In the genomic region with DNA sequence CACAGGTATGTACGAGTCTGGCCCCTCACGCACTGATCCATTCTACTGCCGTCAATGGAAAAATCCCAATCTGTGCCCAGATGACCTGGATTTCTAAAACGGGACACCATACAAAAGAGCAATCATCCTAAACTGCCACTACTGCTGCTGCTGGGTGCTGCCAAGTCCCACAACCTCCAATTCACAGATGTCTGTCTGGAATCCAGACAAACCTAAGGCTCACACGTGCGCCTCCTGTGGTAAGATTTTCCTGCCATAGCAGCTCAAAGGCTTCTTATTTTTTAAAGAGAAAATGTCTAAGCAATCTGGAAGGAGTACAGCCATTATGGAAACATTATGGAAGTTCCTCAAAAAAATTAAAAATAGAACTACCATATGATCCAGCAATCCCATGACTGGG, we compare ENCODE assay signal across 21 cellular contexts.
"Had no signal": no experiment of that assay in that cellular context is flagged by ENCODE, and none has a peak within 500 bp of the region (broad histone marks: within the 10 kb centered on the region; RNA-seq: fewer than 3 reads in every experiment).

No MANE protein-coding gene starts in this region.

- H3K27me3 Mint-ChIP-seq: memory B cell had no signal

- H3K9me3 Mint-ChIP-seq: activated CD4-positive, alpha-beta T cell treated with anti-CD3 and anti-CD28 coated beads, Interleukin-2, amount 10 ng/mL, durations not matched to agents 7 days and 5 days; activated naive CD8-positive, alpha-beta T cell treated with anti-CD3 and anti-CD28 coated beads, Interleukin-2, amount 10 ng/mL, durations not matched to agents 7 days and 5 days; activated T-helper 17 cell treated with anti-CD3 and anti-CD28 coated beads, Interleukin-2, amount 50 U/mL, for 72 hours; memory B cell; stimulated activated naive B cell treated with anti-CD40 and anti-IgM and Interleukin-4, amounts not matched to agents 10 μg/mL and 1 μg/mL and 100 μg/mL, for 72 hours had no signal

- ATAC-seq: activated CD8-positive, alpha-beta T cell treated with anti-CD3 and anti-CD28 coated beads, Interleukin-2, amount 10 ng/mL, durations not matched to agents 7 days and 5 days; activated T-helper 17 cell treated with anti-CD3 and anti-CD28 coated beads, Interleukin-2, amount 50 U/mL, for 72 hours; body of pancreas; heart right ventricle; left colon; right lobe of liver; stimulated activated naive B cell treated with anti-CD40 and anti-IgM and Interleukin-4, amounts not matched to agents 10 μg/mL and 1 μg/mL and 100 μg/mL, for 72 hours had no signal

- H3K36me3 Mint-ChIP-seq: activated naive CD8-positive, alpha-beta T cell treated with anti-CD3 and anti-CD28 coated beads, Interleukin-2, amount 10 ng/mL, durations not matched to agents 7 days and 5 days; memory B cell; stimulated activated naive B cell treated with anti-CD40 and anti-IgM and Interleukin-4, amounts not matched to agents 10 μg/mL and 1 μg/mL and 100 μg/mL, for 72 hours had no signal

- H3K4me1 ChIP-seq: right lobe of liver had no signal

- H3K4me3 ChIP-seq: body of pancreas, cardiac muscle cell, heart right ventricle, right lobe of liver, smooth muscle cell, testis, upper lobe of left lung had no signal

- DNase-seq: activated CD4-positive, alpha-beta T cell treated with anti-CD3 and anti-CD28 coated beads, Interleukin-2, amount 10 ng/mL, durations not matched to agents 7 days and 5 days; activated CD4-positive, CD25-positive, alpha-beta regulatory T cell treated with anti-CD3 and anti-CD28 coated beads, Interleukin-2, amount 50 U/mL, for 72 hours; activated CD8-positive, alpha-beta T cell treated with anti-CD3 and anti-CD28 coated beads, Interleukin-2, amount 10 ng/mL, durations not matched to agents 7 days and 5 days; activated naive CD4-positive, alpha-beta T cell; activated naive CD8-positive, alpha-beta T cell treated with anti-CD3 and anti-CD28 coated beads, Interleukin-2, amount 10 ng/mL, durations not matched to agents 7 days and 5 days; amniotic stem cell; body of pancreas; heart right ventricle; left colon; occipital lobe; right lobe of liver; stimulated activated CD4-positive, alpha-beta T cell treated with anti-CD3 and anti-CD28 coated beads, Interleukin-15, amount 100 ng/mL, for 24 hours; stimulated activated naive B cell treated with anti-CD40 and anti-IgM and Interleukin-4, amounts not matched to agents 10 μg/mL and 1 μg/mL and 100 μg/mL, for 72 hours; SW 1271; testis; upper lobe of left lung; WERI-Rb-1 had no signal

- H3K9me3 ChIP-seq: body of pancreas, heart right ventricle, right lobe of liver, testis, upper lobe of left lung had no signal

- H3K27ac ChIP-seq: body of pancreas, cardiac muscle cell, right lobe of liver, testis, WERI-Rb-1 had no signal

- H3K36me3 ChIP-seq: right lobe of liver, WERI-Rb-1 had no signal

- H3K4me1 Mint-ChIP-seq: activated CD4-positive, alpha-beta T cell treated with anti-CD3 and anti-CD28 coated beads, Interleukin-2, amount 10 ng/mL, durations not matched to agents 7 days and 5 days; activated T-helper 17 cell treated with anti-CD3 and anti-CD28 coated beads, Interleukin-2, amount 50 U/mL, for 72 hours; memory B cell had no signal

- H3K27ac Mint-ChIP-seq: activated CD4-positive, alpha-beta T cell treated with anti-CD3 and anti-CD28 coated beads, Interleukin-2, amount 10 ng/mL, durations not matched to agents 7 days and 5 days; activated CD8-positive, alpha-beta T cell treated with anti-CD3 and anti-CD28 coated beads, Interleukin-2, amount 10 ng/mL, durations not matched to agents 7 days and 5 days; activated naive CD8-positive, alpha-beta T cell treated with anti-CD3 and anti-CD28 coated beads, Interleukin-2, amount 10 ng/mL, durations not matched to agents 7 days and 5 days; activated T-helper 17 cell treated with anti-CD3 and anti-CD28 coated beads, Interleukin-2, amount 50 U/mL, for 72 hours; memory B cell; stimulated activated naive B cell treated with anti-CD40 and anti-IgM and Interleukin-4, amounts not matched to agents 10 μg/mL and 1 μg/mL and 100 μg/mL, for 72 hours had no signal

- H3K27me3 ChIP-seq: body of pancreas, cardiac muscle cell, right lobe of liver, testis, upper lobe of left lung had no signal

- H3K4me3 Mint-ChIP-seq: activated CD4-positive, alpha-beta T cell treated with anti-CD3 and anti-CD28 coated beads, Interleukin-2, amount 10 ng/mL, durations not matched to agents 7 days and 5 days; activated CD8-positive, alpha-beta T cell treated with anti-CD3 and anti-CD28 coated beads, Interleukin-2, amount 10 ng/mL, durations not matched to agents 7 days and 5 days; activated naive CD8-positive, alpha-beta T cell treated with anti-CD3 and anti-CD28 coated beads, Interleukin-2, amount 10 ng/mL, durations not matched to agents 7 days and 5 days; activated T-helper 17 cell treated with anti-CD3 and anti-CD28 coated beads, Interleukin-2, amount 50 U/mL, for 72 hours; memory B cell; stimulated activated naive B cell treated with anti-CD40 and anti-IgM and Interleukin-4, amounts not matched to agents 10 μg/mL and 1 μg/mL and 100 μg/mL, for 72 hours had no signal
